In genomic region chr1:26129778-26130177, GRCh38 we compare ENCODE assay signal across 1 cellular context.
TF ChIP-seq lines count a peak whose summit lies in the region.

No MANE protein-coding gene starts in this region.

TF ChIP-seq in K562, 482 proteins besides CTCF, POLR2A, EP300 and RAD21 (continued from another document):
- TF ChIP-seq ZNF592 (IDR thresholded peaks at IDR 0.05) (peak; percentile 96), ZNF41 (CRISPR knock-in tag; conservative IDR thresholded peaks at IDR 0.05) (0 out of 2 replicates have a peak, but pooled peaks have one; percentile 63), DDX20 (tag; IDR thresholded peaks at IDR 0.05; ENCODE audit: low read depth) (peak; percentile 73; the same call in 1 of the 2 replicates), ZNF707 (CRISPR knock-in tag; conservative IDR thresholded peaks at IDR 0.05) (no peak; the same call in 1 of the 2 replicates), ZNF239 (CRISPR knock-in tag; IDR thresholded peaks at IDR 0.05) (peak; percentile 57; the same call in 1 of the 2 replicates), TCF15 (CRISPR knock-in tag; IDR thresholded peaks at IDR 0.05) (peak; percentile 80; the same call in 1 of the 2 replicates), HNRNPL (IDR thresholded peaks at IDR 0.05; ENCODE audit: low read depth, low read length) (no peak), PKNOX1 (IDR thresholded peaks at IDR 0.05) (no peak), DMBX1 (CRISPR knock-in tag; IDR thresholded peaks at IDR 0.05; ENCODE audit: borderline replicate concordance) (peak; percentile 86)
